Comparison of ENCODE assay signal across 22 cellular contexts in the genomic region with DNA sequence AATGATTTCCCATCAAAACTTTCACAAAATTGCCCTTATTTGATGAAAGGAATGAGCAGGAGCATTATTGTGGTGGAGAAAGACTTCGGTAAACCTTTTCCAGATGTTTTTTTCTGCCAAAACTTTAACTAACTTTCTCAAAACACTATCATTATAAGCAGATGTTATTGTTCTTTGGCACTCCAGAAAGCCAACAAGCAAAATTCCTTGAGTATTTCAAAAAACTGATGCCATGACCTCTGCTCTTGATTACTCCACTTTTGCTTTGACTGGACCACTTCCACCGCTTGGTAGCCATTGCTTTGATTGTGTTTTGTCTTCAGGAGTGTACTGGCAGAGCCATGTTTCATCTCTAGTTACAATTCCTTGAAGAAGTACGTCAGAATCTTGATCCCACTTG.
"Had no signal": no experiment of that assay in that cellular context is flagged by ENCODE, and none has a peak within 500 bp of the region (broad histone marks: within the 10 kb centered on the region; RNA-seq: fewer than 3 reads in every experiment).

No MANE protein-coding gene starts in this region.

- H3K4me1 Mint-ChIP-seq: activated naive CD4-positive, alpha-beta T cell treated with anti-CD3 and anti-CD28 coated beads, Interleukin-2, amount 50 U/mL, for 24 hours; naive B cell; neural crest cell had no signal

- H3K27me3 ChIP-seq: heart right ventricle, right atrium auricular region, testis had no signal

- H3K9me3 ChIP-seq: mucosa of descending colon, prostate gland, right atrium auricular region, testis had no signal

- H3K4me1 ChIP-seq: heart right ventricle, prostate gland, right atrium auricular region, testis had no signal

- ATAC-seq: esophagus mucosa, heart right ventricle, mucosa of descending colon had no signal

- H3K4me3 ChIP-seq: heart right ventricle, mucosa of descending colon, prostate gland, right atrium auricular region, skin epidermis, testis had no signal

- H3K27ac Mint-ChIP-seq: activated naive CD4-positive, alpha-beta T cell treated with anti-CD3 and anti-CD28 coated beads, Interleukin-2, amount 50 U/mL, for 24 hours; type B pancreatic cell had no signal

- DNase-seq: activated CD4-positive, alpha-beta T cell treated with anti-CD3 and anti-CD28 coated beads for 1 hour; activated CD8-positive, alpha-beta memory T cell treated with anti-CD3 and anti-CD28 coated beads for 24 hours; activated CD8-positive, alpha-beta memory T cell treated with anti-CD3 and anti-CD28 coated beads, Interleukin-2, amount 50 U/mL, for 48 hours; activated effector memory CD4-positive, alpha-beta T cell treated with Interleukin-2 at 50 U/mL for 16 hours; activated T-cell treated with anti-CD3 and anti-CD28 coated beads, Interleukin-2, amount 50 U/mL, for 48 hours; effector CD4-positive, alpha-beta T cell; heart right ventricle; mesenchymal stem cell; mucosa of descending colon; naive B cell; stimulated activated CD4-positive, alpha-beta T cell treated with anti-CD3 and anti-CD28 coated beads, Interleukin-15, amount 100 ng/mL, for 24 hours; stimulated activated CD4-positive, alpha-beta T cell treated with anti-CD3 and anti-CD28 coated beads, Interleukin-2, amount 100 ng/mL, for 48 hours; T-helper 2 cell; testis; WERI-Rb-1 had no signal

- H3K27ac ChIP-seq: heart right ventricle, prostate gland, right atrium auricular region, skin epidermis, testis, WERI-Rb-1 had no signal

- H3K4me3 Mint-ChIP-seq: activated naive CD4-positive, alpha-beta T cell treated with anti-CD3 and anti-CD28 coated beads, Interleukin-2, amount 50 U/mL, for 24 hours; naive B cell; neural crest cell; type B pancreatic cell had no signal

- H3K36me3 ChIP-seq: heart right ventricle, prostate gland, right atrium auricular region, WERI-Rb-1 had no signal

- H3K9me3 Mint-ChIP-seq: activated naive CD4-positive, alpha-beta T cell treated with anti-CD3 and anti-CD28 coated beads, Interleukin-2, amount 50 U/mL, for 24 hours; neural crest cell; type B pancreatic cell had no signal

- H3K36me3 Mint-ChIP-seq: activated naive CD4-positive, alpha-beta T cell treated with anti-CD3 and anti-CD28 coated beads, Interleukin-2, amount 50 U/mL, for 24 hours; type B pancreatic cell had no signal
